1 cellular context compared by ENCODE assay signal in the genomic region with DNA sequence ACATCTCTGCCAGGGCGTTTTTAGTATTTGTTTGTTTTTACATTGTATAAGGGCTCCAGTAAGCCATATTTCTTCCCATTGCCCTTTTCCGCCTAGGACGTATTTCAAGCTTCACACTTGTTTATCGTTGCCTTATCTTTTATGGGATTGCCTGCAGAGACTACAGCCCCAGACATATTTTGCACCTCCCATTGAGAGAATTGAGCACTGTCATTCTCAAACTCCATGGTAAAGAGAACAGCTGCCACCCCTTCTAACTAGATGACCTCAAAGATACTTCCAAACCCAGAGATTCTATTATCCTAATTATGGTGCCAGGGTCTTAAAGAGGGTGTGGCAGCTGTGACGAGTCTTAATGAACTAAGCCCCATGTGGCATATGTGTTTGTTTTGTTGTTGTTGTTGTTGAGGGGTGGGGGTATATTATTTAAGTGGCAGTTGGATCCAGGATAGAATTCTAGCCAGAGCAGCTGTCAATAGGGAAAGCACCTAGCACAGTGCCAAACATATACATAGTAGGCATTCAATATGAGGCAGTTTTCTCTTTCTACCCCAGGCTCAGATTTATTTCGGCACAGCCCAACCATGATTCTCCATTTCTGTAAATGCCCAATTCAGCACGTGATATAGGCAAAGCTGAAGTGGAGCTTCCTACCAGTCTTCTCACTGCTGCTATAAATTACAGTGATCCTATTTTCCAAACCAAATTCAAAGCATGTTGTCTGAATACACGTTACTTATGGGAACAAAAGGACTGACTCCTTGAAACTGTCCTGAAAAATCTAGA.
TF ChIP-seq lines count a peak whose summit lies in the region.

No MANE protein-coding gene starts in this region.

TF ChIP-seq in H1, 55 proteins besides CTCF, POLR2A, EP300 and RAD21:
- TF ChIP-seq HDAC2 (IDR thresholded peaks at IDR 0.05; ENCODE audit: borderline replicate concordance in 1 of 2, low read depth in 2 of 2, low read length in 2 of 2) (no peak), CHD1 (IDR thresholded peaks at IDR 0.05; ENCODE audit: low read depth, low read length) (no peak), BCL11A (IDR thresholded peaks at IDR 0.05; ENCODE audit: low read depth in 2 of 2, low read length in 2 of 2) (no peak), SP4 (IDR thresholded peaks at IDR 0.05; ENCODE audit: low read length) (no peak), SP2 (IDR thresholded peaks at IDR 0.05; ENCODE audit: low read length) (no peak), RNF2 (IDR thresholded peaks at IDR 0.05; ENCODE audit: borderline replicate concordance, low read depth, low read length, missing control alignments, poor library complexity, severe bottlenecking) (no peak), NRF1 (IDR thresholded peaks at IDR 0.05; ENCODE audit: low read depth, low read length) (no peak), KDM4A (IDR thresholded peaks at IDR 0.05; ENCODE audit: low read depth, low read length, severe bottlenecking) (no peak), ZNF274 (IDR thresholded peaks at IDR 0.05; ENCODE audit: borderline replicate concordance, extremely low read depth, low read length) (no peak), GTF2F1 (IDR thresholded peaks at IDR 0.05; ENCODE audit: borderline replicate concordance, low read depth, low read length) (no peak), RFX5 (IDR thresholded peaks at IDR 0.05; ENCODE audit: borderline replicate concordance, low read depth, low read length) (no peak), YY1 (IDR thresholded peaks at IDR 0.05; ENCODE audit: low read depth, low read length) (no peak), KDM5A (IDR thresholded peaks at IDR 0.05; ENCODE audit: low read length) (no peak)
- TF ChIP-seq, protein P1, sequence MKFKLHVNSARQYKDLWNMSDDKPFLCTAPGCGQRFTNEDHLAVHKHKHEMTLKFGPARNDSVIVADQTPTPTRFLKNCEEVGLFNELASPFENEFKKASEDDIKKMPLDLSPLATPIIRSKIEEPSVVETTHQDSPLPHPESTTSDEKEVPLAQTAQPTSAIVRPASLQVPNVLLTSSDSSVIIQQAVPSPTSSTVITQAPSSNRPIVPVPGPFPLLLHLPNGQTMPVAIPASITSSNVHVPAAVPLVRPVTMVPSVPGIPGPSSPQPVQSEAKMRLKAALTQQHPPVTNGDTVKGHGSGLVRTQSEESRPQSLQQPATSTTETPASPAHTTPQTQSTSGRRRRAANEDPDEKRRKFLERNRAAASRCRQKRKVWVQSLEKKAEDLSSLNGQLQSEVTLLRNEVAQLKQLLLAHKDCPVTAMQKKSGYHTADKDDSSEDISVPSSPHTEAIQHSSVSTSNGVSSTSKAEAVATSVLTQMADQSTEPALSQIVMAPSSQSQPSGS (IDR thresholded peaks at IDR 0.05; ENCODE audit: low read length): no peak
- TF ChIP-seq, protein P2, sequence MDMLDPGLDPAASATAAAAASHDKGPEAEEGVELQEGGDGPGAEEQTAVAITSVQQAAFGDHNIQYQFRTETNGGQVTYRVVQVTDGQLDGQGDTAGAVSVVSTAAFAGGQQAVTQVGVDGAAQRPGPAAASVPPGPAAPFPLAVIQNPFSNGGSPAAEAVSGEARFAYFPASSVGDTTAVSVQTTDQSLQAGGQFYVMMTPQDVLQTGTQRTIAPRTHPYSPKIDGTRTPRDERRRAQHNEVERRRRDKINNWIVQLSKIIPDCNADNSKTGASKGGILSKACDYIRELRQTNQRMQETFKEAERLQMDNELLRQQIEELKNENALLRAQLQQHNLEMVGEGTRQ (IDR thresholded peaks at IDR 0.05; ENCODE audit: low read length): no peak
TF ChIP-seq in H1: peak in this region for 0.
